Comparison of ENCODE assay signal across 24 cellular contexts in the genomic region with DNA sequence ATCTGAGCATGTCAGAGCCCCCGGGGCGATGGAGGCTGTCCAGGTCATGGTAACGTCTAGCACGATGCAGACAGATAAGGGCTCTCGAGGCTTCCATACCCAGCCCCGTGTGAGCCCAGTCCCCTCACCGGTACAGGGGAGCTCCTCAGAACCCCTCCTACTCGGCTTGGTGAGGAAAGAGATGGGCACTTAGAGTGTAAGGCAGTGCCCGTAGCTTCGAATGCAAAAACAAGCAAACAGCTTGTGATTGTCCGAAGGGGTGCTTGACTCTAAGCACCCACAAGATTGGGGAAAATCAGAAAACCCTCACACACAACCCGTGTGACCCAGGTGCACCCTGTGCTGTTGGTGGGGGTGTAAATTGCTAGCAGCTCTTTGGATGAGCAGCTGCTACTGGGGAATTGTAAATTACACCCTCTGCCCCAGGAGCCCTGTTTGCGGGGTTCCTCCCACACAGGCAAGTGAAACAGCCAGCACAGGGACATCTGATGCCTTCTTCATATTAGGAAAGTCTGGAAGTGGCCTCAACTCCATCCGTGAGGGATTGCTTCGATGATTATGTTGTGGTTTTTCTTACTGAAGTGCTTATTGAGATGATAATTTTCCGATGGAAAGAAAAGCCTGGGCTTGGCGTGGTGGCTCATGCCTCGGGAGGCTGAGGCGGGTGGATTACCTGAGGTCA. TPM values are rescaled to one million over a fixed set of nuclear protein-coding genes. Genes with fewer than 3 reads are reported as not detected.
DNase-seq lines count a peak whose midpoint lies in the region; ATAC-seq and TF ChIP-seq lines count a peak whose summit lies in the region.
"Had no signal": no experiment of that assay in that cellular context is flagged by ENCODE, and none has a peak within 500 bp of the region (broad histone marks: within the 10 kb centered on the region; RNA-seq: fewer than 3 reads in every experiment).

No MANE protein-coding gene starts in this region.

- peaks cover 9% of the 10 kb centered on the region for H3K9me3 Mint-ChIP-seq in GM23338
- H3K9me3 Mint-ChIP-seq: HFFc6; stimulated activated naive CD8-positive, alpha-beta T cell treated with anti-CD3 and anti-CD28 coated beads, Interleukin-15, Interleukin-2, amounts not matched to agents 100 ng/mL and 50 ng/mL, for 24 hours had no signal

- H3K4me1 ChIP-seq in GM23338 (ENCODE audit: insufficient read depth) (peaks cover 7% of the 10 kb centered on the region; the same call in 1 of the 2 replicates), osteoblast (ENCODE audit: insufficient read depth, low read length) (peaks cover 8% of the 10 kb centered on the region)
- H3K4me1 ChIP-seq: parathyroid adenoma had no signal

- H3K4me3 Mint-ChIP-seq in GM23338 = no peak overlapping the region
- H3K4me3 Mint-ChIP-seq: HFFc6; stimulated activated naive CD8-positive, alpha-beta T cell treated with anti-CD3 and anti-CD28 coated beads, Interleukin-15, Interleukin-2, amounts not matched to agents 100 ng/mL and 50 ng/mL, for 24 hours had no signal

- H3K9me3 ChIP-seq in osteoblast (ENCODE audit: low read depth, low read length) = no peaks in the 10 kb centered on the region
- H3K9me3 ChIP-seq: SJSA1, transverse colon had no signal

- H2AFZ ChIP-seq in GM23338 (no peak overlapping the region), osteoblast (ENCODE audit: low read length) (no peak overlapping the region)
- H2AFZ ChIP-seq: parathyroid adenoma, PC-9 had no signal

- peaks cover 12% of the 10 kb centered on the region for H3K27me3 Mint-ChIP-seq in GM23338 (ENCODE audit: insufficient read depth, low read depth, poor library complexity)
- H3K27me3 Mint-ChIP-seq: stimulated activated naive CD8-positive, alpha-beta T cell treated with anti-CD3 and anti-CD28 coated beads, Interleukin-15, Interleukin-2, amounts not matched to agents 100 ng/mL and 50 ng/mL, for 24 hours had no signal

- TF ChIP-seq CTCF in GM23338 (conservative IDR thresholded peaks at IDR 0.05; ENCODE audit: low read depth in 2 of 2) (no peak), osteoblast (IDR thresholded peaks at IDR 0.05; ENCODE audit: extremely low read depth, low read depth, low read length) (no peak)

- H3K79me2 ChIP-seq in GM23338 (replicated peaks; ENCODE audit: insufficient read depth) (no peaks in the 10 kb centered on the region), osteoblast (ENCODE audit: insufficient read depth, low read length) (no peaks in the 10 kb centered on the region)
- H3K79me2 ChIP-seq: parathyroid adenoma had no signal

- H3K27ac ChIP-seq in GM23338 (ENCODE audit: low read depth) (0 out of 2 replicates have a peak overlapping the region, but pooled peaks have one; percentile 10), osteoblast (ENCODE audit: low read depth, low read length) (no peak overlapping the region)
- H3K27ac ChIP-seq: cardiac muscle cell, parathyroid adenoma, PC-9, SJSA1, WERI-Rb-1 had no signal

- ATAC-seq in GM23338 (no peak), HG02571 (IDR thresholded peaks at IDR 0.05; ENCODE audit: unreplicated experiment) (no peak), HG03280 (IDR thresholded peaks at IDR 0.05; ENCODE audit: unreplicated experiment) (no peak)

- H3K27me3 ChIP-seq in GM23338 (ENCODE audit: insufficient read depth) (no peaks in the 10 kb centered on the region), osteoblast (ENCODE audit: insufficient read depth, low read length) (no peaks in the 10 kb centered on the region)
- H3K27me3 ChIP-seq: cardiac muscle cell, SJSA1, transverse colon had no signal

- H3K36me3 ChIP-seq in GM23338 (ENCODE audit: insufficient read depth) = peaks cover 15% of the 10 kb centered on the region
- peaks cover 27% of the 10 kb centered on the region for H3K36me3 ChIP-seq in osteoblast (ENCODE audit: insufficient read depth, low read length)

- 0 out of 2 replicates have a peak, but pooled peaks cover 4% of the 10 kb centered on the region for H3F3A ChIP-seq in GM23338 (replicated peaks; ENCODE audit: low read depth)

- no peaks in the 10 kb centered on the region for H3K9me2 ChIP-seq in GM23338 (ENCODE audit: insufficient read depth)

- peak overlapping the region; percentile 52; the same call in 1 of the 2 replicates for H3K27ac Mint-ChIP-seq in GM23338
- H3K27ac Mint-ChIP-seq: HFFc6; stimulated activated naive CD8-positive, alpha-beta T cell treated with anti-CD3 and anti-CD28 coated beads, Interleukin-15, Interleukin-2, amounts not matched to agents 100 ng/mL and 50 ng/mL, for 24 hours had no signal

- H3K4me1 Mint-ChIP-seq in GM23338 = peaks cover 22% of the 10 kb centered on the region

- H3K4me3 ChIP-seq in GM23338 (no peak overlapping the region), osteoblast (ENCODE audit: insufficient read depth, low read length) (no peak overlapping the region)
- H3K4me3 ChIP-seq: cardiac muscle cell, lung, PC-9, SJSA1, transverse colon had no signal

- H3K36me3 Mint-ChIP-seq in GM23338 (ENCODE audit: low read depth) = peaks cover 35% of the 10 kb centered on the region

- H4K20me1 ChIP-seq in GM23338 (replicated peaks; ENCODE audit: insufficient read depth) (0 out of 2 replicates have a peak, but pooled peaks cover 3% of the 10 kb centered on the region), osteoblast (ENCODE audit: insufficient read depth, low read length) (no peaks in the 10 kb centered on the region)

- DNase-seq in GM23338 (ENCODE audit: low spot score) = no peak
- DNase-seq in LHCN-M2 (ENCODE audit: low read depth) = peak; percentile 18
- DNase-seq in fibroblast of gingiva (ENCODE audit: low read depth) = peak; percentile 36
- peak; percentile 82 for DNase-seq in osteoblast (ENCODE audit: insufficient read length, low spot score, missing footprints)
- DNase-seq in OCI-M1 (lab: John Stamatoyannopoulos, UW) = no peak
- DNase-seq: activated CD4-positive, alpha-beta T cell treated with anti-CD3 and anti-CD28 coated beads, Interleukin-2, amount 50 U/mL, for 48 hours; dermis blood vessel endothelial cell; HFFc6; hypothalamus; NCI-H1436; NCI-H774; PC-9; stimulated activated CD4-positive, alpha-beta T cell treated with anti-CD3 and anti-CD28 coated beads, Interleukin-2, amount 100 ng/mL, for 24 hours; transverse colon; WERI-Rb-1 had no signal

- H3K4me2 ChIP-seq in GM23338 (no peak overlapping the region), osteoblast (ENCODE audit: insufficient read depth, low read length) (no peak overlapping the region)
- H3K4me2 ChIP-seq: PC-9 had no signal

TF ChIP-seq in GM23338, 12 proteins besides CTCF, POLR2A, EP300 and RAD21 (continues in another document):
- TF ChIP-seq CREB1 (CRISPR knock-in tag; IDR thresholded peaks at IDR 0.05; ENCODE audit: low read depth) (no peak), NANOG (IDR thresholded peaks at IDR 0.05; ENCODE audit: borderline replicate concordance) (no peak), EZH2phosphoT487 (IDR thresholded peaks at IDR 0.05; ENCODE audit: unreplicated experiment) (no peak)
- TF ChIP-seq, protein P1, sequence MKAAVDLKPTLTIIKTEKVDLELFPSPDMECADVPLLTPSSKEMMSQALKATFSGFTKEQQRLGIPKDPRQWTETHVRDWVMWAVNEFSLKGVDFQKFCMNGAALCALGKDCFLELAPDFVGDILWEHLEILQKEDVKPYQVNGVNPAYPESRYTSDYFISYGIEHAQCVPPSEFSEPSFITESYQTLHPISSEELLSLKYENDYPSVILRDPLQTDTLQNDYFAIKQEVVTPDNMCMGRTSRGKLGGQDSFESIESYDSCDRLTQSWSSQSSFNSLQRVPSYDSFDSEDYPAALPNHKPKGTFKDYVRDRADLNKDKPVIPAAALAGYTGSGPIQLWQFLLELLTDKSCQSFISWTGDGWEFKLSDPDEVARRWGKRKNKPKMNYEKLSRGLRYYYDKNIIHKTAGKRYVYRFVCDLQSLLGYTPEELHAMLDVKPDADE (IDR thresholded peaks at IDR 0.05) = no peak

RNA-seq across cellular contexts. Expression of gene PSPN, which starts 0.9 kb away (rescaled TPM):
- total RNA-seq in GM23338 (2014; rRNA removed; shearing (Covaris generic)) = 0.93 and 1.2 TPM in 2 replicates
- polyA plus RNA-seq in GM23338 (2016; fragmentation: Nextera tagmentation; extraction: Ambion mirVana) = 0.82 and 1.5 TPM in 2 replicates
- 0.69 and 0.90 TPM in 2 replicates for total RNA-seq in LHCN-M2 (2014; rRNA removed)
- 0.87 TPM for polyA plus RNA-seq in LHCN-M2 (2012)
- total RNA-seq in osteoblast = 1.1 and 1.2 TPM in 2 replicates

RNA-seq across cellular contexts. Expression of gene ALKBH7, which starts 4.1 kb away (rescaled TPM):
- 52.0 and 75.4 TPM in 2 replicates for total RNA-seq in GM23338 (2014; rRNA removed; shearing (Covaris generic))
- polyA plus RNA-seq in GM23338 (2016; fragmentation: Nextera tagmentation; extraction: Ambion mirVana) = 66.3 and 76.1 TPM in 2 replicates
- total RNA-seq in LHCN-M2 (2014; rRNA removed) = 25.4 and 35.0 TPM in 2 replicates
- polyA plus RNA-seq in LHCN-M2 (2012) = 62.2 TPM
- 48.9 and 52.1 TPM in 2 replicates for total RNA-seq in osteoblast

RNA-seq across cellular contexts. Expression of gene CLPP, which starts 15.3 kb away (rescaled TPM):
- total RNA-seq in GM23338 (2014; rRNA removed; shearing (Covaris generic)) = 96.7 and 110 TPM in 2 replicates
- polyA plus RNA-seq in GM23338 (2016; fragmentation: Nextera tagmentation; extraction: Ambion mirVana) = 65.7 and 76.4 TPM in 2 replicates
- total RNA-seq in LHCN-M2 (2014; rRNA removed) = 107 and 126 TPM in 2 replicates
- 119 TPM for polyA plus RNA-seq in LHCN-M2 (2012)
- 31.5 and 32.4 TPM in 2 replicates for total RNA-seq in osteoblast

RNA-seq across cellular contexts. Expression of gene GTF2F1, which starts 16.3 kb away (rescaled TPM):
- total RNA-seq in GM23338 (2014; rRNA removed; shearing (Covaris generic)) = 44.4 and 65.5 TPM in 2 replicates
- polyA plus RNA-seq in GM23338 (2016; fragmentation: Nextera tagmentation; extraction: Ambion mirVana) = 62.1 and 76.1 TPM in 2 replicates
- total RNA-seq in LHCN-M2 (2014; rRNA removed) (59.4 and 64.3 TPM in 2 replicates), osteoblast (47.1 and 48.1 TPM in 2 replicates)
- 73.0 TPM for polyA plus RNA-seq in LHCN-M2 (2012)

RNA-seq across cellular contexts. Expression of gene ACER1, which starts 43.2 kb away (rescaled TPM):
- not detected in 2 replicates for total RNA-seq in GM23338 (2014; rRNA removed; shearing (Covaris generic))
- not detected in 2 replicates for polyA plus RNA-seq in GM23338 (2016; fragmentation: Nextera tagmentation; extraction: Ambion mirVana)
- total RNA-seq in LHCN-M2 (2014; rRNA removed) (not detected in 2 replicates), osteoblast (under 0.01 TPM in 1 of 2 replicates, not detected in the other)
- polyA plus RNA-seq in LHCN-M2 (2012) = 0.04 TPM
- total RNA-seq: cardiac muscle cell, Daoy, dermis blood vessel endothelial cell, HFFc6, lung, M059J, PC-9, SJSA1 had no signal
- polyA plus RNA-seq: cardiac muscle cell had no signal

Comparison
In these comparisons a context has a peak if more than half of its experiments do, and no peak if none do; other contexts are left out.
1. DNase-seq: peak in LHCN-M2 (single experiment), fibroblast of gingiva (single experiment) and osteoblast (single experiment); none in GM23338 (single experiment) and OCI-M1 (single experiment).